36 cellular contexts compared by ENCODE assay signal in the genomic region with DNA sequence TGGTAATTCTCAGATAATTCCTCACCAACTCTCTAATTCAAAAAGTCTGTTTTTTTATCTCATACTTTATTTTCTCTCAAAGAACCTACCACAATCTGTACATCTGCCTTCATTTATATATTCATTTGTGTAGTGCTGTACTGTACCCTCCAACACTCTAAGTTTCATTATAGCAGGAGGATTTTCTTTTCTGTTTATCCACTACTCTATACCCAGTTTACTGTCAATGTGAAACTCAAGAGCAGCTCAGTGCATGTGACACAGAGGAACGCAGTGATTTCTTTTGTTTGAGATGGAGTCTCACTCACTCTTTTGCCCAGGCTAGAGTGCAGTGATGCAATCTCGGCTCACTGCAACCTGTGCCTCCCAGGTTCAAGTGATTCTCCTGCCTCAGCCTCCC.
"Had no signal": no experiment of that assay in that cellular context is flagged by ENCODE, and none has a peak within 500 bp of the region (broad histone marks: within the 10 kb centered on the region; RNA-seq: fewer than 3 reads in every experiment).

No MANE protein-coding gene starts in this region.

- H3K27me3 Mint-ChIP-seq: activated naive CD8-positive, alpha-beta T cell treated with anti-CD3 and anti-CD28 coated beads, Interleukin-2, amount 10 ng/mL, durations not matched to agents 7 days and 5 days had no signal

- H3K36me3 ChIP-seq: adrenal gland, brain microvascular endothelial cell, breast epithelium had no signal

- H3K4me1 Mint-ChIP-seq: activated B cell treated with CpG ODN at 0.5 μM for 24 hours; activated naive CD8-positive, alpha-beta T cell treated with anti-CD3 and anti-CD28 coated beads, Interleukin-2, amount 10 ng/mL, durations not matched to agents 7 days and 5 days; activated T-helper 17 cell treated with anti-CD3 and anti-CD28 coated beads, Interleukin-2, amount 50 U/mL, for 72 hours had no signal

- FAIRE-seq: astrocyte, colon, TTC549 had no signal

- H3K36me3 Mint-ChIP-seq: activated CD4-positive, alpha-beta memory T cell treated with anti-CD3 and anti-CD28 coated beads for 36 hours; activated naive CD4-positive, alpha-beta T cell treated with anti-CD3 and anti-CD28 coated beads, Interleukin-2, amount 50 U/mL, for 72 hours; activated naive CD8-positive, alpha-beta T cell treated with anti-CD3 and anti-CD28 coated beads, Interleukin-2, amount 10 ng/mL, durations not matched to agents 7 days and 5 days had no signal

- ATAC-seq: activated CD8-positive, alpha-beta T cell treated with anti-CD3 and anti-CD28 coated beads for 36 hours; activated T-helper 17 cell treated with anti-CD3 and anti-CD28 coated beads, Interleukin-2, amount 50 U/mL, for 72 hours; body of pancreas had no signal

- DNase-seq: activated B cell treated with CpG ODN at 0.5 μM for 24 hours; activated CD4-positive, alpha-beta memory T cell treated with anti-CD3 and anti-CD28 coated beads for 36 hours; activated CD4-positive, alpha-beta T cell treated with anti-CD3 and anti-CD28 coated beads for 48 hours; activated CD4-positive, alpha-beta T cell treated with anti-CD3 and anti-CD28 coated beads, Interleukin-2, amount 50 U/mL, for 1 hour; activated CD4-positive, alpha-beta T cell treated with anti-CD3 and anti-CD28 coated beads, Interleukin-2, amount 50 U/mL, for 4 hours; activated CD4-positive, CD25-positive, alpha-beta regulatory T cell treated with anti-CD3 and anti-CD28 coated beads, Interleukin-2, amount 50 U/mL, for 72 hours; activated CD8-positive, alpha-beta memory T cell treated with anti-CD3 and anti-CD28 coated beads, Interleukin-2, amount 50 U/mL, for 4 hours; activated CD8-positive, alpha-beta T cell treated with anti-CD3 and anti-CD28 coated beads for 36 hours; activated effector memory CD4-positive, alpha-beta T cell treated with anti-CD3 and anti-CD28 coated beads, Interleukin-2, amount 50 U/mL, for 16 hours; activated gamma-delta T cell treated with Interleukin-2 at 50 U/mL for 16 hours; activated naive CD4-positive, alpha-beta T cell; activated naive CD4-positive, alpha-beta T cell treated with anti-CD3 and anti-CD28 coated beads for 36 hours; activated naive CD4-positive, alpha-beta T cell treated with anti-CD3 and anti-CD28 coated beads, Interleukin-2, amount 50 U/mL, for 16 hours; activated naive CD8-positive, alpha-beta T cell treated with anti-CD3 and anti-CD28 coated beads, Interleukin-2, amount 10 ng/mL, durations not matched to agents 7 days and 5 days; activated T-cell treated with anti-CD3 and anti-CD28 coated beads for 4 hours; activated T-cell treated with anti-CD3 and anti-CD28 coated beads, Interleukin-2, amount 50 U/mL, for 24 hours; activated T-cell treated with anti-CD3 and anti-CD28 coated beads, Interleukin-2, amount 50 U/mL, for 48 hours; adrenal gland; amniotic stem cell; aorta; body of pancreas; brain microvascular endothelial cell; central memory CD4-positive, alpha-beta T cell; T-helper 1 cell; T-helper 2 cell; T-helper 9 cell had no signal

- H3K27ac ChIP-seq: adrenal gland, body of pancreas, brain microvascular endothelial cell, breast epithelium, VCaP had no signal

- H3K27ac Mint-ChIP-seq: activated B cell treated with CpG ODN at 0.5 μM for 24 hours; activated CD4-positive, alpha-beta memory T cell treated with anti-CD3 and anti-CD28 coated beads for 36 hours; activated CD8-positive, alpha-beta T cell treated with anti-CD3 and anti-CD28 coated beads for 36 hours; activated naive CD4-positive, alpha-beta T cell treated with anti-CD3 and anti-CD28 coated beads for 36 hours; activated naive CD4-positive, alpha-beta T cell treated with anti-CD3 and anti-CD28 coated beads, Interleukin-2, amount 50 U/mL, for 72 hours; activated naive CD8-positive, alpha-beta T cell treated with anti-CD3 and anti-CD28 coated beads, Interleukin-2, amount 10 ng/mL, durations not matched to agents 7 days and 5 days; activated T-cell treated with anti-CD3 and anti-CD28 coated beads, Interleukin-2, amount 50 U/mL, for 24 hours; activated T-helper 1 cell treated with anti-CD3 and anti-CD28 coated beads, Interleukin-12 subunit alpha, Interleukin-12 subunit beta, Interleukin-2, Interleukin-4 antibody, amounts not matched to agents 30 ng/mL and 10 ng/mL and 1 ng/mL, durations not matched to agents 14 hours and 24 hours and 36 hours; activated T-helper 17 cell treated with anti-CD3 and anti-CD28 coated beads, Interleukin-2, amount 50 U/mL, for 72 hours; T-helper 1 cell treated with Interleukin-12 subunit alpha and Interleukin-12 subunit beta and Interleukin-4 antibody, amounts not matched to agents 30 μg/mL and 1 μg/mL, for 36 hours; T-helper 2 cell treated with Interferon-gamma antibody and Interleukin-4, amounts not matched to agents 5 μg/mL and 100 μg/mL, for 36 hours had no signal

- H3K4me1 ChIP-seq: adrenal gland, body of pancreas, breast epithelium had no signal

- H3K9me3 Mint-ChIP-seq: activated B cell treated with CpG ODN at 0.5 μM for 24 hours; activated CD4-positive, alpha-beta memory T cell treated with anti-CD3 and anti-CD28 coated beads for 36 hours; activated CD8-positive, alpha-beta T cell treated with anti-CD3 and anti-CD28 coated beads for 36 hours; activated naive CD4-positive, alpha-beta T cell treated with anti-CD3 and anti-CD28 coated beads for 36 hours; activated naive CD4-positive, alpha-beta T cell treated with anti-CD3 and anti-CD28 coated beads, Interleukin-2, amount 50 U/mL, for 72 hours; activated naive CD8-positive, alpha-beta T cell treated with anti-CD3 and anti-CD28 coated beads, Interleukin-2, amount 10 ng/mL, durations not matched to agents 7 days and 5 days; activated T-helper 1 cell treated with anti-CD3 and anti-CD28 coated beads, Interleukin-12 subunit alpha, Interleukin-12 subunit beta, Interleukin-2, Interleukin-4 antibody, amounts not matched to agents 30 ng/mL and 10 ng/mL and 1 ng/mL, durations not matched to agents 14 hours and 24 hours and 36 hours; activated T-helper 17 cell treated with anti-CD3 and anti-CD28 coated beads, Interleukin-2, amount 50 U/mL, for 72 hours; T-helper 1 cell treated with Interleukin-12 subunit alpha and Interleukin-12 subunit beta and Interleukin-4 antibody, amounts not matched to agents 30 μg/mL and 1 μg/mL, for 36 hours; T-helper 2 cell treated with Interferon-gamma antibody and Interleukin-4, amounts not matched to agents 5 μg/mL and 100 μg/mL, for 36 hours had no signal

- H3K4me3 ChIP-seq: adrenal gland, body of pancreas, breast epithelium had no signal

- H3K4me3 Mint-ChIP-seq: activated B cell treated with CpG ODN at 0.5 μM for 24 hours; activated CD4-positive, alpha-beta memory T cell treated with anti-CD3 and anti-CD28 coated beads for 36 hours; activated CD8-positive, alpha-beta T cell treated with anti-CD3 and anti-CD28 coated beads for 36 hours; activated naive CD4-positive, alpha-beta T cell treated with anti-CD3 and anti-CD28 coated beads for 36 hours; activated naive CD8-positive, alpha-beta T cell treated with anti-CD3 and anti-CD28 coated beads, Interleukin-2, amount 10 ng/mL, durations not matched to agents 7 days and 5 days; activated T-cell treated with anti-CD3 and anti-CD28 coated beads, Interleukin-2, amount 50 U/mL, for 24 hours; activated T-helper 1 cell treated with anti-CD3 and anti-CD28 coated beads, Interleukin-12 subunit alpha, Interleukin-12 subunit beta, Interleukin-2, Interleukin-4 antibody, amounts not matched to agents 30 ng/mL and 10 ng/mL and 1 ng/mL, durations not matched to agents 14 hours and 24 hours and 36 hours; activated T-helper 17 cell treated with anti-CD3 and anti-CD28 coated beads, Interleukin-2, amount 50 U/mL, for 72 hours; T-helper 1 cell treated with Interleukin-12 subunit alpha and Interleukin-12 subunit beta and Interleukin-4 antibody, amounts not matched to agents 30 μg/mL and 1 μg/mL, for 36 hours; T-helper 2 cell treated with Interferon-gamma antibody and Interleukin-4, amounts not matched to agents 5 μg/mL and 100 μg/mL, for 36 hours had no signal

- H3K27me3 ChIP-seq: adrenal gland, body of pancreas, brain microvascular endothelial cell, breast epithelium had no signal

- H3K9me3 ChIP-seq: adrenal gland, body of pancreas, breast epithelium had no signal
